In genomic region chr17:50861822-50862528, GRCh38 we compare ENCODE assay signal across 13 cellular contexts.
A peak's percentile ranks its signal among the peaks of the same experiment; 100 is the strongest.
DNase-seq lines count a peak whose midpoint lies in the region; ATAC-seq and TF ChIP-seq lines count a peak whose summit lies in the region.
"Had no signal": no experiment of that assay in that cellular context is flagged by ENCODE, and none has a peak within 500 bp of the region (broad histone marks: within the 10 kb centered on the region; RNA-seq: fewer than 3 reads in every experiment).

No MANE protein-coding gene starts in this region.

- H3K4me1 Mint-ChIP-seq in activated T-cell treated with anti-CD3 and anti-CD28 coated beads, Interleukin-2, amount 50 U/mL, for 24 hours (ENCODE audit: low read depth) = peaks cover 30% of the 10 kb centered on the region
- H3K4me1 Mint-ChIP-seq in central memory CD8-positive, alpha-beta T cell = peaks cover 32% of the 10 kb centered on the region

- peak overlapping the region; percentile 60 for H3K27ac Mint-ChIP-seq in activated T-cell treated with anti-CD3 and anti-CD28 coated beads, Interleukin-2, amount 50 U/mL, for 24 hours
- H3K27ac Mint-ChIP-seq in central memory CD8-positive, alpha-beta T cell (ENCODE audit: low read depth) = no peak overlapping the region
- H3K27ac Mint-ChIP-seq: stimulated activated memory B cell treated with anti-CD40 and anti-IgM and Interleukin-4, amounts not matched to agents 10 μg/mL and 1 μg/mL and 100 μg/mL, for 72 hours had no signal

- intact Hi-C loops in tibial artery (cut with DNase I; ENCODE audit: low total_unique reads) = no loop called here

- peaks cover 0 to 30% (median 22%) of the 10 kb centered on the region in 4 donors for H3K4me1 ChIP-seq in tibial artery

- H3K4me3 ChIP-seq in tibial artery = peak overlapping the region; percentile 87 to 93
- H3K4me3 ChIP-seq: GM12878 had no signal

- no peaks in the 10 kb centered on the region for H3K9me3 Mint-ChIP-seq in activated T-cell treated with anti-CD3 and anti-CD28 coated beads, Interleukin-2, amount 50 U/mL, for 24 hours
- H3K9me3 Mint-ChIP-seq in central memory CD8-positive, alpha-beta T cell = no peaks in the 10 kb centered on the region
- H3K9me3 Mint-ChIP-seq: stimulated activated memory B cell treated with anti-CD40 and anti-IgM and Interleukin-4, amounts not matched to agents 10 μg/mL and 1 μg/mL and 100 μg/mL, for 72 hours had no signal

- no peak for ATAC-seq in central memory CD8-positive, alpha-beta T cell (replicated peaks; ENCODE audit: extremely low read depth, poor library complexity, severe bottlenecking)
- no peak for ATAC-seq in GM19467 (IDR thresholded peaks at IDR 0.05; ENCODE audit: unreplicated experiment)
- ATAC-seq: GM12878; stimulated activated memory B cell treated with anti-CD40 and anti-IgM and Interleukin-4, amounts not matched to agents 10 μg/mL and 1 μg/mL and 100 μg/mL, for 72 hours had no signal

- no peak for DNase-seq in activated T-cell treated with anti-CD3 and anti-CD28 coated beads, Interleukin-2, amount 50 U/mL, for 24 hours
- no peak for DNase-seq in activated T-cell treated with anti-CD3 and anti-CD28 coated beads, Interleukin-2, amount 50 U/mL, for 1 hour
- DNase-seq in central memory CD8-positive, alpha-beta T cell (ENCODE audit: low spot score in 2 of 2) = no peak
- peak; percentile 26 for DNase-seq in midbrain (lab: John Stamatoyannopoulos, UW)
- no peak for DNase-seq in tibial artery
- DNase-seq in GM13977 (ENCODE audit: low spot score) = no peak
- no peak for DNase-seq in KBM-7
- DNase-seq: Karpas-422; stimulated activated CD4-positive, alpha-beta T cell treated with anti-CD3 and anti-CD28 coated beads, Interleukin-1b, Interleukin-23, amount 100 ng/mL, for 48 hours; T-helper 2 cell had no signal

- in situ Hi-C loops in GM13977 (cut with MboI; ENCODE audit: low pct_unique_long_range_greater_than_20kb, low sequenced_read_pairs, unreplicated experiment) (loop anchor here (5.0 kb wide), 1 partner anchor 95 kb away; no protein-coding TSS in a partner anchor), KBM-7 (cut with MboI; ENCODE audit: low pct_unique_long_range_greater_than_20kb, low sequenced_read_pairs) (no loop called here)

- no peaks in the 10 kb centered on the region for H3K9me3 ChIP-seq in tibial artery

- no peak for TF ChIP-seq CTCF in tibial artery (IDR thresholded peaks at IDR 0.05)
- no peak for TF ChIP-seq CTCF in GM13977 (IDR thresholded peaks at IDR 0.05; ENCODE audit: extremely low read depth, insufficient read depth, missing control alignments)

- no peak overlapping the region for H3K4me3 Mint-ChIP-seq in activated T-cell treated with anti-CD3 and anti-CD28 coated beads, Interleukin-2, amount 50 U/mL, for 24 hours
- H3K4me3 Mint-ChIP-seq in central memory CD8-positive, alpha-beta T cell = peak overlapping the region; percentile 35
- H3K4me3 Mint-ChIP-seq: stimulated activated memory B cell treated with anti-CD40 and anti-IgM and Interleukin-4, amounts not matched to agents 10 μg/mL and 1 μg/mL and 100 μg/mL, for 72 hours had no signal

- H3K27me3 ChIP-seq in tibial artery = no peaks in the 10 kb centered on the region

- H3K36me3 ChIP-seq in tibial artery = peaks cover 22 to 34% (median 24%) of the 10 kb centered on the region in 3 donors

- H3K27me3 Mint-ChIP-seq in activated T-cell treated with anti-CD3 and anti-CD28 coated beads, Interleukin-2, amount 50 U/mL, for 24 hours = no peaks in the 10 kb centered on the region
- no peaks in the 10 kb centered on the region for H3K27me3 Mint-ChIP-seq in central memory CD8-positive, alpha-beta T cell
- H3K27me3 Mint-ChIP-seq: stimulated activated memory B cell treated with anti-CD40 and anti-IgM and Interleukin-4, amounts not matched to agents 10 μg/mL and 1 μg/mL and 100 μg/mL, for 72 hours had no signal

- peaks cover 40% of the 10 kb centered on the region for H3K36me3 Mint-ChIP-seq in activated T-cell treated with anti-CD3 and anti-CD28 coated beads, Interleukin-2, amount 50 U/mL, for 24 hours (ENCODE audit: low read depth)
- peaks cover 48% of the 10 kb centered on the region for H3K36me3 Mint-ChIP-seq in central memory CD8-positive, alpha-beta T cell (ENCODE audit: insufficient read depth)

- H3K27ac ChIP-seq in tibial artery = peak overlapping the region; percentile 36 to 97
